In the genomic region with DNA sequence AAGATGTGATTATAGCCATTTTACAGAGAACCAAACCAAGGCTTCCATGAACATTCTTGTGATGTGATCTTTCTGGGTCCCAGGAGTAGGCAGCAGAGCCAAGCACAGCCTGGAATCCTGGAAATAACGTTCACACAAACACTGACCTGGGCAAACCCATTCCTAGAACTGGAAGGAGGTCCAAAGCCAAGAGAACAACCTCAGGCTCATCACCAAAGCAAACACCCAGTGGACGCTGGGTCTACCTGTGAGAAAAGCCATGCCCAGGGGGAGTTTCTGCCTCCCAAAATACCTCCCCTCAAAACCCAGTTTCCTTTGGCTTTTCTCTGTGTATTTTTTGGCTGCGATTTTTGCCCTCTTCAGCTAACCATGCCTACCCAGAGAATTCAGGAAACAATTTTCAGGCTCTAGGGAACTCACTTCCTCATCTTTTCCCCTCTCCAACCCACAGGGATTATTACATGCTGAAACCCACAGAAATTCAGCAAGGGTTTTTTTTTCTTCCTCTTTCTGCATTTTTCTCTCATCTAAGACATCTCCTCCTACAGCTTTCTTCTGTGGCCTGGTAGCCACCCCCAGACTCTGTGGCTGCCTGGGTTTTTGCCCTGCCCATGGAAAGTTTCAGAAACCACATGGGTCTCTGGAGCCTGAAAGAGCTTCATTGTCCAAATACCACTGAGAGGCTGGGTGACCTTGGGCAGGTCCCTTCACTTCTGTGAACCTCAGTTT, we compare ENCODE assay signal across 10 cellular contexts.
DNase-seq lines count a peak whose midpoint lies in the region; ATAC-seq and TF ChIP-seq lines count a peak whose summit lies in the region.
"Had no signal": no experiment of that assay in that cellular context is flagged by ENCODE, and none has a peak within 500 bp of the region (broad histone marks: within the 10 kb centered on the region; RNA-seq: fewer than 3 reads in every experiment).

No MANE protein-coding gene starts in this region.

- no peak for TF ChIP-seq POLR2A in Peyer's patch (IDR thresholded peaks at IDR 0.05)

- no peaks in the 10 kb centered on the region for H3K27me3 ChIP-seq in Caco-2 (replicated peaks; ENCODE audit: control insufficient read depth, insufficient read depth, low read length)
- H3K27me3 ChIP-seq in left lung = peaks cover 0 to 13% of the 10 kb centered on the region in 2 donors
- no peaks in the 10 kb centered on the region for H3K27me3 ChIP-seq in psoas muscle (ENCODE audit: insufficient read depth in 3 of 3, low read length in 2 of 3)
- H3K27me3 ChIP-seq in Peyer's patch = no peaks in the 10 kb centered on the region

- intact Hi-C loops in Caco-2 (cut with micrococcal nuclease; ENCODE audit: unreplicated experiment) = no loop called here
- intact Hi-C loops in left lung (cut with DNase I) = no loop called here
- intact Hi-C loops in psoas muscle (cut with DNase I) = no loop called here

- peak overlapping the region; percentile 77 for H3K27ac Mint-ChIP-seq in Caco-2 (ENCODE audit: unreplicated experiment)

- POLR2A ChIA-PET in Caco-2 (lab: Charles Lee) = no interaction called here

- no peak overlapping the region for H3K4me3 ChIP-seq in Caco-2 (ENCODE audit: low read depth, low read length)
- H3K4me3 ChIP-seq in left lung = no peak overlapping the region
- no peak overlapping the region for H3K4me3 ChIP-seq in psoas muscle
- no peak overlapping the region for H3K4me3 ChIP-seq in Peyer's patch

- 31 to 41% (median 37%) methylated on average over 3 of the region's 3 CpGs for WGBS in psoas muscle, 3 donors

- H3K9me3 ChIP-seq in Caco-2 (no peaks in the 10 kb centered on the region), left lung (no peaks in the 10 kb centered on the region), psoas muscle (no peaks in the 10 kb centered on the region), Peyer's patch (no peaks in the 10 kb centered on the region)

- TF ChIP-seq CTCF in Caco-2 (IDR thresholded peaks at IDR 0.05; ENCODE audit: insufficient read depth in 1 of 2, low read depth in 1 of 2, low read length in 1 of 2, severe bottlenecking in 1 of 2, unreplicated experiment in 1 of 2) (no peak), left lung (IDR thresholded peaks at IDR 0.05) (no peak), psoas muscle (IDR thresholded peaks at IDR 0.05) (no peak), Peyer's patch (IDR thresholded peaks at IDR 0.05) (no peak)

- no peaks in the 10 kb centered on the region for H3K36me3 Mint-ChIP-seq in Caco-2 (ENCODE audit: insufficient read depth, unreplicated experiment)

- CTCF ChIA-PET in Caco-2 (lab: Charles Lee) = no interaction called here

- H3K4me3 Mint-ChIP-seq in Caco-2 (ENCODE audit: unreplicated experiment) = no peak overlapping the region

- ATAC-seq in GM19395 (IDR thresholded peaks at IDR 0.05; ENCODE audit: unreplicated experiment) (peak; percentile 70), left lung (peak; percentile 64), GM18870 (IDR thresholded peaks at IDR 0.05; ENCODE audit: unreplicated experiment) (no peak), psoas muscle (no peak)

- H3K27ac ChIP-seq in left lung = no peak overlapping the region
- no peak overlapping the region for H3K27ac ChIP-seq in psoas muscle
- peak overlapping the region in 1 of 4 donors; percentile 10 for H3K27ac ChIP-seq in Peyer's patch

- BruUV-seq in Caco-2 (replicated peaks; lab: Mats Ljungman, UMichigan) = no TSS peak

- no peaks in the 10 kb centered on the region for H3K9me3 Mint-ChIP-seq in Caco-2 (ENCODE audit: unreplicated experiment)

- no peaks in the 10 kb centered on the region for H3K36me3 ChIP-seq in Caco-2 (ENCODE audit: control insufficient read depth, insufficient read depth, low read length)
- H3K36me3 ChIP-seq in left lung = peaks cover 0 to 3% of the 10 kb centered on the region in 2 donors
- H3K36me3 ChIP-seq in psoas muscle (ENCODE audit: insufficient read depth in 1 of 2, low read depth in 1 of 2) = no peaks in the 10 kb centered on the region
- H3K36me3 ChIP-seq in Peyer's patch = no peaks in the 10 kb centered on the region

- peaks cover 6% of the 10 kb centered on the region for H3K4me1 Mint-ChIP-seq in Caco-2 (ENCODE audit: low read depth, unreplicated experiment)

- H3K4me1 ChIP-seq in Caco-2 = no peaks in the 10 kb centered on the region
- no peaks in the 10 kb centered on the region for H3K4me1 ChIP-seq in left lung
- no peaks in the 10 kb centered on the region for H3K4me1 ChIP-seq in psoas muscle
- H3K4me1 ChIP-seq in Peyer's patch = peaks cover 0 to 10% (median 0%) of the 10 kb centered on the region in 4 donors

- no peaks in the 10 kb centered on the region for H3K27me3 Mint-ChIP-seq in Caco-2 (ENCODE audit: insufficient read depth, unreplicated experiment)

- DNase-seq in Caco-2 (no peak), NOMO-1 treated with DMSO at 0.1 percent for 48 hours (lab: John Stamatoyannopoulos, UW; ENCODE audit: unreplicated experiment) (peak; percentile 76), left lung (no peak), psoas muscle (no peak), Peyer's patch (no peak), cerebellar cortex (ENCODE audit: low spot score) (no peak)
- DNase-seq: activated gamma-delta T cell treated with Interleukin-2 at 50 U/mL for 16 hours, head of caudate nucleus had no signal

Comparison
In these comparisons a context has a peak if more than half of its experiments do, and no peak if none do; other contexts are left out.
1. ATAC-seq: peak in GM19395 (single experiment) and left lung (single experiment); none in GM18870 (single experiment) and psoas muscle (0 of 4).